8 cellular contexts compared by ENCODE assay signal in genomic region chr3:191328383-191328962, GRCh38. TPM values are rescaled to one million over a fixed set of nuclear protein-coding genes. Genes with fewer than 3 reads are reported as not detected.
DNase-seq lines count a peak whose midpoint lies in the region; TF ChIP-seq lines count a peak whose summit lies in the region.

No MANE protein-coding gene starts in this region.

- POLR2A ChIA-PET in GM10248 (lab: Yijun Ruan, JAX): no interaction called here

- H3K36me3 ChIP-seq in adrenal gland (replicated peaks in 1 of 2) (no peaks in the 10 kb centered on the region), suprapubic skin (no peaks in the 10 kb centered on the region)

- CTCF ChIA-PET in GM10248 (lab: Yijun Ruan, JAX): interaction anchor here (1.1 to 1.5 kb wide), 6 partner anchors 10 to 83 kb away, joined by 3 to 5 read pairs (median 4); no protein-coding TSS in a partner anchor

- WGBS in adrenal gland, 4 donors: 55 to 60% (median 57%) methylated on average over 9 of the region's 9 CpGs
- 52% methylated on average over 9 of the region's 9 CpGs for WGBS in suprapubic skin

- peak; percentile 0 for DNase-seq in activated gamma-delta T cell treated with anti-CD3 and anti-CD28 coated beads, Interleukin-2, amount 50 U/mL, for 16 hours (ENCODE audit: low read depth)
- DNase-seq in activated gamma-delta T cell treated with Interleukin-2 at 50 U/mL for 16 hours (no peak), adrenal gland (no peak), iris pigment epithelial cell (ENCODE audit: low read depth) (peak; percentile 74), suprapubic skin (ENCODE audit: low spot score in 2 of 2) (no peak), GM10248 (ENCODE audit: extremely low spot score) (no peak), Kasumi-1 (lab: John Stamatoyannopoulos, UW) (no peak)
- no peak for DNase-seq in stimulated activated naive CD4-positive, alpha-beta T cell (lab: John Stamatoyannopoulos, UW)

- TF ChIP-seq EP300 in suprapubic skin (IDR thresholded peaks at IDR 0.05): no peak

- TF ChIP-seq POLR2A in adrenal gland (IDR thresholded peaks at IDR 0.05) (no peak), suprapubic skin (IDR thresholded peaks at IDR 0.05) (no peak)

- TF ChIP-seq CTCF in adrenal gland (IDR thresholded peaks at IDR 0.05) (no peak), suprapubic skin (IDR thresholded peaks at IDR 0.05) (no peak), GM10248 (IDR thresholded peaks at IDR 0.05; ENCODE audit: control extremely low read depth, extremely low read depth, low read depth, missing control alignments) (no peak)

- peak overlapping the region in 4 of 5 donors; percentile 90 to 97 (median 93) for H3K27ac ChIP-seq in adrenal gland
- peak overlapping the region; percentile 93 for H3K27ac ChIP-seq in suprapubic skin

- intact Hi-C loops in adrenal gland (cut with DNase I): no loop called here

- H3K4me1 ChIP-seq in adrenal gland (replicated peaks in 1 of 2) (peaks cover 24 to 39% of the 10 kb centered on the region in 2 donors), suprapubic skin (peaks cover 27% of the 10 kb centered on the region)

- H3K27me3 ChIP-seq in adrenal gland (no peaks in the 10 kb centered on the region), suprapubic skin (no peaks in the 10 kb centered on the region)

- peak overlapping the region in 2 of 4 donors; percentile 34 to 96 for H3K4me3 ChIP-seq in adrenal gland
- peak overlapping the region; percentile 81 for H3K4me3 ChIP-seq in suprapubic skin

- no peaks in the 10 kb centered on the region for H3K9me3 ChIP-seq in adrenal gland (replicated peaks in 1 of 3)
- no peaks in the 10 kb centered on the region for H3K9me3 ChIP-seq in suprapubic skin

RNA-seq across cellular contexts. Expression of gene CCDC50, which starts 0.7 kb away (rescaled TPM):
- total RNA-seq in adrenal gland (10 to 100 TPM; 52.2 to 92.1 (median 71.6) TPM), suprapubic skin (10 to 100 TPM; 34.9 to 67.7 (median 42.4) TPM)
- polyA plus RNA-seq in adrenal gland: 10 to 100 TPM; 18.3 to 47.2 (median 19.6) TPM

RNA-seq across cellular contexts. Expression of gene UTS2B, which starts 1.9 kb away (rescaled TPM):
- total RNA-seq in adrenal gland (under 1 TPM in 4 of 8 donors, not detected in 4; 0.32 to 0.69 (median 0.55) TPM), suprapubic skin (1 to 10 TPM in 1 of 4 donors, not detected in 3; 1.0 TPM)
- polyA plus RNA-seq in adrenal gland: under 1 TPM in 2 of 3 donors, not detected in 1; 0.07 to 0.16 TPM

Comparison
In these comparisons a context has a peak if more than half of its experiments do, and no peak if none do; other contexts are left out.
1. DNase-seq: peak in activated gamma-delta T cell treated with anti-CD3 and anti-CD28 coated beads, Interleukin-2, amount 50 U/mL, for 16 hours (single experiment) and iris pigment epithelial cell (single experiment); none in activated gamma-delta T cell treated with Interleukin-2 at 50 U/mL for 16 hours (single experiment), adrenal gland (0 of 7), suprapubic skin (0 of 2), GM10248 (single experiment), Kasumi-1 (0 of 2) and stimulated activated naive CD4-positive, alpha-beta T cell (0 of 6).